ENCODE assay signal across 25 cellular contexts in genomic region chr6:96007663-96008062, GRCh38. TPM values are rescaled to one million over a fixed set of nuclear protein-coding genes. Genes with fewer than 3 reads are reported as not detected.
"Had no signal": no experiment of that assay in that cellular context is flagged by ENCODE, and none has a peak within 500 bp of the region (broad histone marks: within the 10 kb centered on the region; RNA-seq: fewer than 3 reads in every experiment).

No MANE protein-coding gene starts in this region.

- DNase-seq: effector memory CD4-positive, alpha-beta T cell; heart left ventricle; hypothalamus; kidney glomerular epithelial cell; naive thymus-derived CD4-positive, alpha-beta T cell; nephron progenitor cell; psoas muscle; sigmoid colon; stimulated activated CD4-positive, alpha-beta T cell treated with anti-CD3 and anti-CD28 coated beads, Interleukin-2, amount 100 ng/mL, for 24 hours; stimulated activated CD4-positive, alpha-beta T cell treated with anti-CD3 and anti-CD28 coated beads, Interleukin-4, amount 100 ng/mL, for 4 hours; stimulated activated naive B cell treated with anti-CD40 and anti-IgM and Interleukin-4, amounts not matched to agents 10 μg/mL and 1 μg/mL and 100 μg/mL, for 72 hours; stimulated activated naive CD8-positive, alpha-beta T cell treated with anti-CD3 and anti-CD28 coated beads, Interleukin-15, amount 100 ng/mL, for 72 hours; testis; upper lobe of right lung had no signal

- H3K36me3 ChIP-seq: heart left ventricle, sigmoid colon, tibial nerve, upper lobe of right lung, vagina had no signal

- H3K27me3 ChIP-seq: sigmoid colon, testis, tibial nerve, upper lobe of right lung, vagina had no signal

- H3K27ac ChIP-seq: heart left ventricle, psoas muscle, sigmoid colon, skin epidermis, testis, tibial nerve, upper lobe of right lung, vagina had no signal

- H3K4me1 ChIP-seq: heart left ventricle, psoas muscle, sigmoid colon, testis, tibial nerve, upper lobe of right lung, vagina had no signal

- ATAC-seq: esophagus mucosa; heart left ventricle; naive thymus-derived CD4-positive, alpha-beta T cell; psoas muscle; stimulated activated naive B cell treated with anti-CD40 and anti-IgM and Interleukin-4, amounts not matched to agents 10 μg/mL and 1 μg/mL and 100 μg/mL, for 72 hours; stimulated activated naive CD8-positive, alpha-beta T cell treated with anti-CD3 and anti-CD28 coated beads, Interleukin-15, amount 100 ng/mL, for 72 hours; upper lobe of right lung had no signal

- H3K4me3 ChIP-seq: heart left ventricle, psoas muscle, sigmoid colon, skin epidermis, testis, tibial nerve, upper lobe of right lung, vagina had no signal

RNA-seq across cellular contexts. Expression of gene FUT9, which starts 8.1 kb away (rescaled TPM):
- total RNA-seq: esophagus mucosa; fibroblast of lung; glomerular endothelial cell; liver; lung microvascular endothelial cell; mesenteric fat pad; naive thymus-derived CD4-positive, alpha-beta T cell; omental fat pad; psoas muscle; subcutaneous adipose tissue; tibial nerve; upper lobe of right lung; vagina had no signal
- polyA plus RNA-seq: fibroblast of lung; heart left ventricle; liver; naive thymus-derived CD4-positive, alpha-beta T cell had no signal
